ENCODE assay signal across 15 cellular contexts in the genomic region with DNA sequence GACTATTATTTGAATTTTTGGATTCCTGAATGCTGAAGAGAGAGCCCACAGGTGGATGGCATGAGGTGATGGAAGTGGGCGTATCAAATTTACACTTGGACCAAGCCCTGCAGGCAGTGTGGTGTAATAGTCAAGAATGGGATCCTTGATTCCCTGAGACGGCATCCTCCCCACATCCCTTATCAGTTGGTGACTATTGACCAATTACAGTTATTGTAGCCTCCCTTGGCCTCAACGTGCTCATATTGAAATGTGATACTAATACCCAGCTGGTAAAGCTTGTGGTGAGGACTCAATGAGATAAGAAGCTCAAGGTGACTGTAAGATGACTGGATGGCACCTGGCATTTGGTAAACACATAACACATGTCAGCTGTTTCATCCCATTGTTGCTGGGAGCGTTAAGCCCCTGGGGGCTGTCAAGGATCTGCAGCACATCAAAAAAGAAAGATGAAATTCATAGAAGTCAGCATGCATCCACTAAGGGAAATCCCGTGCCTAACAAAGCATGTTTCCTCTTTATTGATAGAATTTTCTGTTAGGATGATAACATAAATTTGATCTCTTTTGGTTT.
"Had no signal": no experiment of that assay in that cellular context is flagged by ENCODE, and none has a peak within 500 bp of the region (broad histone marks: within the 10 kb centered on the region; RNA-seq: fewer than 3 reads in every experiment).

No MANE protein-coding gene starts in this region.

- H3K4me3 ChIP-seq: mucosa of descending colon, pancreas had no signal

- H3K27ac Mint-ChIP-seq: activated naive CD8-positive, alpha-beta T cell treated with anti-CD3 and anti-CD28 coated beads, Interleukin-2, amount 50 U/mL, for 24 hours; memory B cell; naive thymus-derived CD4-positive, alpha-beta T cell; stimulated activated effector memory CD8-positive, alpha-beta T cell treated with anti-CD3 and anti-CD28 coated beads, Interleukin-12 subunit alpha, Interleukin-12 subunit beta, amount 100 ng/mL, for 72 hours had no signal

- H3K4me3 Mint-ChIP-seq: activated naive CD8-positive, alpha-beta T cell treated with anti-CD3 and anti-CD28 coated beads, Interleukin-2, amount 50 U/mL, for 24 hours; memory B cell; naive thymus-derived CD4-positive, alpha-beta T cell; stimulated activated effector memory CD8-positive, alpha-beta T cell treated with anti-CD3 and anti-CD28 coated beads, Interleukin-12 subunit alpha, Interleukin-12 subunit beta, amount 100 ng/mL, for 72 hours had no signal

- H3K27ac ChIP-seq: foreskin keratinocyte, pancreas had no signal

- H3K4me1 ChIP-seq: foreskin keratinocyte, pancreas had no signal

- H3K9me3 ChIP-seq: pancreas had no signal

- H3K27me3 ChIP-seq: foreskin keratinocyte had no signal

- H3K4me1 Mint-ChIP-seq: activated naive CD8-positive, alpha-beta T cell treated with anti-CD3 and anti-CD28 coated beads, Interleukin-2, amount 50 U/mL, for 24 hours; memory B cell; naive thymus-derived CD4-positive, alpha-beta T cell; stimulated activated effector memory CD8-positive, alpha-beta T cell treated with anti-CD3 and anti-CD28 coated beads, Interleukin-12 subunit alpha, Interleukin-12 subunit beta, amount 100 ng/mL, for 72 hours had no signal

- H3K27me3 Mint-ChIP-seq: activated naive CD8-positive, alpha-beta T cell treated with anti-CD3 and anti-CD28 coated beads, Interleukin-2, amount 50 U/mL, for 24 hours; memory B cell had no signal

- ATAC-seq: activated naive CD8-positive, alpha-beta T cell treated with anti-CD3 and anti-CD28 coated beads, Interleukin-2, amount 50 U/mL, for 24 hours; foreskin keratinocyte; left ventricle myocardium superior; mucosa of descending colon; naive thymus-derived CD4-positive, alpha-beta T cell; pancreas; stimulated activated effector memory CD8-positive, alpha-beta T cell treated with anti-CD3 and anti-CD28 coated beads, Interleukin-12 subunit alpha, Interleukin-12 subunit beta, amount 100 ng/mL, for 72 hours had no signal

- H3K36me3 ChIP-seq: pancreas had no signal

- DNase-seq: activated naive CD4-positive, alpha-beta T cell treated with Interleukin-2 at 50 U/mL for 16 hours; activated naive CD8-positive, alpha-beta T cell treated with anti-CD3 and anti-CD28 coated beads, Interleukin-2, amount 50 U/mL, for 24 hours; activated T-cell treated with anti-CD3 and anti-CD28 coated beads for 4 hours; aorta; cerebellar nuclear complex; effector memory CD4-positive, alpha-beta T cell; foreskin keratinocyte; glutamatergic neuron; kidney glomerular epithelial cell; left ventricle myocardium superior; mucosa of descending colon; naive thymus-derived CD4-positive, alpha-beta T cell; pancreas had no signal

- H3K36me3 Mint-ChIP-seq: memory B cell; naive thymus-derived CD4-positive, alpha-beta T cell; stimulated activated effector memory CD8-positive, alpha-beta T cell treated with anti-CD3 and anti-CD28 coated beads, Interleukin-12 subunit alpha, Interleukin-12 subunit beta, amount 100 ng/mL, for 72 hours had no signal
